25 cellular contexts compared by ENCODE assay signal in the genomic region with DNA sequence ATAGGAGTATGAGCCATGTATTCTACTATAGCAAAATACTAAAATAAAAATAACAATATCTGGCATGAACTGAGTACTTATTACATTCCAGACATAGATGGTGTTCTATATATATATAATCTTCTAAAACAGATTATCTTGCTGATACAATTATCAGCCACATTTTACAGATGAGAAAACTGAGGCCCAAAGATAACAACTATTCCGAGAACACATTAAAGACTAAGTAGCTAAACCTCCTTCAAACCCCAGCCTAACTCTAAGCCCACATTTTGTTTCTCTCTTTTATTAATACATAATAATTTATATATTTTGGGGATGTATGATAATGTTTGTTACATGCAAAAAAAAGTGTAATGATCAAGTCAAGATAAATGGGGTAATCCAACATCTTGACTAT.
"Had no signal": no experiment of that assay in that cellular context is flagged by ENCODE, and none has a peak within 500 bp of the region (broad histone marks: within the 10 kb centered on the region; RNA-seq: fewer than 3 reads in every experiment).

No MANE protein-coding gene starts in this region.

- ATAC-seq: effector memory CD8-positive, alpha-beta T cell; esophagus mucosa; foreskin keratinocyte; gastrocnemius medialis; gastroesophageal sphincter; heart left ventricle; heart right ventricle had no signal

- H3K9me3 ChIP-seq: colonic mucosa had no signal

- H3K36me3 ChIP-seq: colonic mucosa, esophagus squamous epithelium, gastrocnemius medialis, heart left ventricle had no signal

- DNase-seq: colonic mucosa; cortex of kidney; dermis blood vessel endothelial cell; dorsolateral prefrontal cortex; effector CD4-positive, alpha-beta T cell; effector CD8-positive, alpha-beta T cell; effector memory CD4-positive, alpha-beta T cell; effector memory CD8-positive, alpha-beta T cell; endodermal cell; erythroblast; esophagus squamous epithelium; foreskin fibroblast; foreskin keratinocyte; foreskin melanocyte; gastrocnemius medialis; glutamatergic neuron; head of caudate nucleus; heart left ventricle; heart right ventricle had no signal

- H3K27me3 ChIP-seq: colonic mucosa, dorsolateral prefrontal cortex, esophagus muscularis mucosa, esophagus squamous epithelium, foreskin keratinocyte, gastrocnemius medialis, gastroesophageal sphincter, heart left ventricle, heart right ventricle had no signal

- H3K4me1 ChIP-seq: colonic mucosa, esophagus muscularis mucosa, esophagus squamous epithelium, foreskin keratinocyte, gastrocnemius medialis, gastroesophageal sphincter, heart left ventricle, heart right ventricle had no signal

- H3K27ac ChIP-seq: colonic mucosa, coronary artery, dorsolateral prefrontal cortex, epithelial cell of prostate, esophagus muscularis mucosa, esophagus squamous epithelium, foreskin keratinocyte, gastrocnemius medialis, gastroesophageal sphincter, heart left ventricle, heart right ventricle had no signal

- FAIRE-seq: endothelial cell of umbilical vein had no signal

- H3K4me3 ChIP-seq: colonic mucosa, coronary artery, dorsolateral prefrontal cortex, esophagus muscularis mucosa, esophagus squamous epithelium, gastrocnemius medialis, gastroesophageal sphincter, heart left ventricle, heart right ventricle had no signal
